ENCODE assay signal across 1 cellular context in the genomic region with DNA sequence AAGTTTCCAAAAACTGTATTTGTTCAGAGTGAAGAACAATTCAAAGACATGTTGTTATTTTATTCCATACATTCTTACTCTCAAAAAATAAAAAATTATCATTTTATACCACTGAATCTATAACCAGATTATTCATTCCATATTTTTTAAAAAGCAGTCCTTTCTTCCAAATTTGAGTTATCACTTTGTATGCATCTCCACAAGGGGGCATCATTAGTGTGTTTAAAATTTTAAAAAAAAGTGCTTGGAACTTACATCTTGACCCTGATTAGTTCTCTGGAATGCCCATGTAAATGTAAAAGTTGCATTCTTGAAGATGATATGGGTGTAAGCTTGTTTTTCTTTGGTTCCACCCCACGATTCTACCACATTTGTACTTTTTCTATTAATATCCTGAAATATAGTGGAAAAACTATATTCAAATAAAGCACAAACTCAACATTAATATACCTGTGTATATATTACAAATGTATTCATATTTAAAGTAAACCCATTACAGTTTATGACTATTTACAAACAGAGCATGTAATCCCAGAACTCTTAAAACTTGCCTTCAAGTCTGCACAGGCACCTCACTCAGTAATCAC.
TF ChIP-seq lines count a peak whose summit lies in the region.

No MANE protein-coding gene starts in this region.

TF ChIP-seq in HepG2, 621 proteins besides CTCF, POLR2A, EP300 and RAD21 (continued from another document):
- TF ChIP-seq, protein P1, sequence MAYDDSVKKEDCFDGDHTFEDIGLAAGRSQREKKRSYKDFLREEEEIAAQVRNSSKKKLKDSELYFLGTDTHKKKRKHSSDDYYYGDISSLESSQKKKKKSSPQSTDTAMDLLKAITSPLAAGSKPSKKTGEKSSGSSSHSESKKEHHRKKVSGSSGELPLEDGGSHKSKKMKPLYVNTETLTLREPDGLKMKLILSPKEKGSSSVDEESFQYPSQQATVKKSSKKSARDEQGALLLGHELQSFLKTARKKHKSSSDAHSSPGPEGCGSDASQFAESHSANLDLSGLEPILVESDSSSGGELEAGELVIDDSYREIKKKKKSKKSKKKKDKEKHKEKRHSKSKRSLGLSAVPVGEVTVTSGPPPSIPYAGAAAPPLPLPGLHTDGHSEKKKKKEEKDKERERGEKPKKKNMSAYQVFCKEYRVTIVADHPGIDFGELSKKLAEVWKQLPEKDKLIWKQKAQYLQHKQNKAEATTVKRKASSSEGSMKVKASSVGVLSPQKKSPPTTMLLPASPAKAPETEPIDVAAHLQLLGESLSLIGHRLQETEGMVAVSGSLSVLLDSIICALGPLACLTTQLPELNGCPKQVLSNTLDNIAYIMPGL (CRISPR knock-in tag; IDR thresholded peaks at IDR 0.05; ENCODE audit: borderline replicate concordance in 1 of 2, low read depth in 1 of 2) = no peak
- TF ChIP-seq ZNF34 (CRISPR knock-in tag; IDR thresholded peaks at IDR 0.05; ENCODE audit: borderline replicate concordance) (no peak), ZNF484 (CRISPR knock-in tag; IDR thresholded peaks at IDR 0.05; ENCODE audit: borderline replicate concordance, low read depth) (no peak), ZFP36L1 (CRISPR knock-in tag; IDR thresholded peaks at IDR 0.05) (no peak), RFX1 (IDR thresholded peaks at IDR 0.05) (no peak), CCDC6 (CRISPR knock-in tag; IDR thresholded peaks at IDR 0.05) (no peak), STAG1 (CRISPR knock-in tag; IDR thresholded peaks at IDR 0.05) (peak; percentile 29), ATM (IDR thresholded peaks at IDR 0.05; ENCODE audit: borderline replicate concordance) (no peak), THYN1 (CRISPR knock-in tag; IDR thresholded peaks at IDR 0.05; ENCODE audit: borderline replicate concordance, low read depth) (no peak)
- TF ChIP-seq, protein P2, sequence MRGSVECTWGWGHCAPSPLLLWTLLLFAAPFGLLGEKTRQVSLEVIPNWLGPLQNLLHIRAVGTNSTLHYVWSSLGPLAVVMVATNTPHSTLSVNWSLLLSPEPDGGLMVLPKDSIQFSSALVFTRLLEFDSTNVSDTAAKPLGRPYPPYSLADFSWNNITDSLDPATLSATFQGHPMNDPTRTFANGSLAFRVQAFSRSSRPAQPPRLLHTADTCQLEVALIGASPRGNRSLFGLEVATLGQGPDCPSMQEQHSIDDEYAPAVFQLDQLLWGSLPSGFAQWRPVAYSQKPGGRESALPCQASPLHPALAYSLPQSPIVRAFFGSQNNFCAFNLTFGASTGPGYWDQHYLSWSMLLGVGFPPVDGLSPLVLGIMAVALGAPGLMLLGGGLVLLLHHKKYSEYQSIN (CRISPR knock-in tag; IDR thresholded peaks at IDR 0.05; ENCODE audit: borderline replicate concordance) = no peak
- TF ChIP-seq, protein P3, sequence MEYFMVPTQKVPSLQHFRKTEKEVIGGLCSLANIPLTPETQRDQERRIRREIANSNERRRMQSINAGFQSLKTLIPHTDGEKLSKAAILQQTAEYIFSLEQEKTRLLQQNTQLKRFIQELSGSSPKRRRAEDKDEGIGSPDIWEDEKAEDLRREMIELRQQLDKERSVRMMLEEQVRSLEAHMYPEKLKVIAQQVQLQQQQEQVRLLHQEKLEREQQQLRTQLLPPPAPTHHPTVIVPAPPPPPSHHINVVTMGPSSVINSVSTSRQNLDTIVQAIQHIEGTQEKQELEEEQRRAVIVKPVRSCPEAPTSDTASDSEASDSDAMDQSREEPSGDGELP (IDR thresholded peaks at IDR 0.05; ENCODE audit: borderline replicate concordance, low read depth) = no peak
- TF ChIP-seq, protein P4, sequence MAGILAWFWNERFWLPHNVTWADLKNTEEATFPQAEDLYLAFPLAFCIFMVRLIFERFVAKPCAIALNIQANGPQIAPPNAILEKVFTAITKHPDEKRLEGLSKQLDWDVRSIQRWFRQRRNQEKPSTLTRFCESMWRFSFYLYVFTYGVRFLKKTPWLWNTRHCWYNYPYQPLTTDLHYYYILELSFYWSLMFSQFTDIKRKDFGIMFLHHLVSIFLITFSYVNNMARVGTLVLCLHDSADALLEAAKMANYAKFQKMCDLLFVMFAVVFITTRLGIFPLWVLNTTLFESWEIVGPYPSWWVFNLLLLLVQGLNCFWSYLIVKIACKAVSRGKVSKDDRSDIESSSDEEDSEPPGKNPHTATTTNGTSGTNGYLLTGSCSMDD (CRISPR knock-in tag; IDR thresholded peaks at IDR 0.05) = no peak
- TF ChIP-seq, protein P5, sequence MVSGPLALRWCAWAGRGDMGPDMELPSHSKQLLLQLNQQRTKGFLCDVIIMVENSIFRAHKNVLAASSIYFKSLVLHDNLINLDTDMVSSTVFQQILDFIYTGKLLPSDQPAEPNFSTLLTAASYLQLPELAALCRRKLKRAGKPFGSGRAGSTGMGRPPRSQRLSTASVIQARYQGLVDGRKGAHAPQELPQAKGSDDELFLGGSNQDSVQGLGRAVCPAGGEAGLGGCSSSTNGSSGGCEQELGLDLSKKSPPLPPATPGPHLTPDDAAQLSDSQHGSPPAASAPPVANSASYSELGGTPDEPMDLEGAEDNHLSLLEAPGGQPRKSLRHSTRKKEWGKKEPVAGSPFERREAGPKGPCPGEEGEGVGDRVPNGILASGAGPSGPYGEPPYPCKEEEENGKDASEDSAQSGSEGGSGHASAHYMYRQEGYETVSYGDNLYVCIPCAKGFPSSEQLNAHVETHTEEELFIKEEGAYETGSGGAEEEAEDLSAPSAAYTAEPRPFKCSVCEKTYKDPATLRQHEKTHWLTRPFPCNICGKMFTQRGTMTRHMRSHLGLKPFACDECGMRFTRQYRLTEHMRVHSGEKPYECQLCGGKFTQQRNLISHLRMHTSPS (CRISPR knock-in tag; IDR thresholded peaks at IDR 0.05; ENCODE audit: low read depth) = no peak
